In the genomic region with DNA sequence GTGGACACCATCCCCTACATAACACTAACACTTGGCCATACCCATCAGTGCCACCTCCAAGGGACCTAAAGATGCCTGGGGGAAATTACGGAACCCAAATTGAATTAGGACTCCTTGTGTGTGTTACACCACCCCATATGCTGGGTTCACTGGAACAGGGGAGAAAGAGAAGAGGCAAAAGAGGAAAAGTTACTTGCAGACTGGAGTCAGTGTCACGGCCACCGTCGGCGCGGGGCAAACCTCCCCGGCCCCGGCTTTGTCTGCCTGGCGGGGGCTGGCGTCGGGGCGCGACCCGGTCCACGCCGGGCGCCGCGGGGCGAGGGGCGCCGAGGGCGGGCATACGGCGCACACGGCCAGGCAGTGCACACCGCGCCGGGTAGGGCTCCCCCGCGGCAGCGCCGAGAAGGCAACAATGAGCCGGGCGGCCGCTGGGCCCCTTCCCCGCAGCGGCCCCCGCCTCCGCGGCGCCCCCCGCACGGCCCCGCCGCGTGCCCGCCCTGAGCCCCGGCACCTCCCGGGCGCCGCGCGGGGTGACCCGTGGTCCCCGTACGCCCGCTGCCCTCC, we compare ENCODE assay signal across 8 cellular contexts.
DNase-seq lines count a peak whose midpoint lies in the region; ATAC-seq and FAIRE-seq lines count a peak whose summit lies in the region.

No MANE protein-coding gene starts in this region.

- H3K9me3 ChIP-seq in CD8-positive, alpha-beta memory T cell (ENCODE audit: low read length) = no peaks in the 10 kb centered on the region
- H3K9me3 ChIP-seq in Karpas-422 (ENCODE audit: low read length) = no peaks in the 10 kb centered on the region
- no peaks in the 10 kb centered on the region for H3K9me3 ChIP-seq in adipocyte (ENCODE audit: control insufficient read depth, low read length)
- H3K9me3 ChIP-seq in iPS-15b (ENCODE audit: control insufficient read depth, insufficient read depth, low read length) = no peaks in the 10 kb centered on the region
- no peaks in the 10 kb centered on the region for H3K9me3 ChIP-seq in small intestine (ENCODE audit: control insufficient read depth, low read depth)

- peak overlapping the region; percentile 66 for H3K4me3 ChIP-seq in CD8-positive, alpha-beta memory T cell (ENCODE audit: low read length)
- H3K4me3 ChIP-seq in Karpas-422 (ENCODE audit: low read length) = peak overlapping the region; percentile 75
- peak overlapping the region; percentile 82 for H3K4me3 ChIP-seq in adipocyte (ENCODE audit: low read length)
- peak overlapping the region; percentile 83 for H3K4me3 ChIP-seq in iPS-15b (ENCODE audit: low read depth, low read length)
- H3K4me3 ChIP-seq in small intestine (ENCODE audit: low read depth in 1 of 2, low read length in 2 of 2) = peak overlapping the region; percentile 78 to 80

- peaks cover 5% of the 10 kb centered on the region for H3K36me3 ChIP-seq in CD8-positive, alpha-beta memory T cell (ENCODE audit: insufficient read depth, low read length)
- peaks cover 14% of the 10 kb centered on the region for H3K36me3 ChIP-seq in Karpas-422 (ENCODE audit: insufficient read depth, low read length)
- H3K36me3 ChIP-seq in adipocyte (ENCODE audit: control insufficient read depth, insufficient read depth, low read length, severe bottlenecking) = no peaks in the 10 kb centered on the region
- no peaks in the 10 kb centered on the region for H3K36me3 ChIP-seq in iPS-15b (ENCODE audit: control insufficient read depth, insufficient read depth, low read length)
- no peaks in the 10 kb centered on the region for H3K36me3 ChIP-seq in small intestine (ENCODE audit: control insufficient read depth in 2 of 2, insufficient read depth in 2 of 2, low read length in 2 of 2)

- H2AFZ ChIP-seq in Karpas-422 (ENCODE audit: low read length) = no peak overlapping the region

- peaks cover 4% of the 10 kb centered on the region; the same call in 1 of the 2 replicates for H4K20me1 ChIP-seq in Karpas-422 (ENCODE audit: insufficient read depth, low read depth, low read length)

- H3K27ac ChIP-seq in CD8-positive, alpha-beta memory T cell (ENCODE audit: low read depth, low read length) = peak overlapping the region; percentile 70
- H3K27ac ChIP-seq in Karpas-422 (ENCODE audit: low read length) = peak overlapping the region; percentile 91
- peak overlapping the region; percentile 6 to 16 for H3K27ac ChIP-seq in small intestine (ENCODE audit: low read depth in 1 of 2, low read length in 1 of 2)

- no peaks in the 10 kb centered on the region for H3K9me2 ChIP-seq in Karpas-422 (replicated peaks; ENCODE audit: insufficient read depth, low read length)

- H3K27ac Mint-ChIP-seq in CD8-positive, alpha-beta memory T cell = peak overlapping the region; percentile 95 to 99 (median 98)

- no peaks in the 10 kb centered on the region for H3K9me3 Mint-ChIP-seq in CD8-positive, alpha-beta memory T cell

- H3K4me1 Mint-ChIP-seq in CD8-positive, alpha-beta memory T cell = peaks cover 54 to 68% (median 64%) of the 10 kb centered on the region in 3 donors

- peak overlapping the region; percentile 93 to 100 (median 99) for H3K4me3 Mint-ChIP-seq in CD8-positive, alpha-beta memory T cell

- H3K9ac ChIP-seq in Karpas-422 (ENCODE audit: low read length) = peak overlapping the region; percentile 77
- H3K9ac ChIP-seq in adipocyte (ENCODE audit: low read length) = peak overlapping the region; percentile 64
- no peak overlapping the region for H3K9ac ChIP-seq in iPS-15b (ENCODE audit: low read depth, low read length)

- peaks cover 49% of the 10 kb centered on the region for H3K79me2 ChIP-seq in Karpas-422 (ENCODE audit: low read length)

- POLR2A ChIA-PET in CD8-positive, alpha-beta memory T cell (lab: Charles Lee) = no interaction called here

- CTCF ChIA-PET in CD8-positive, alpha-beta memory T cell (lab: Charles Lee) = no interaction called here

- H3K4me2 ChIP-seq in Karpas-422 (ENCODE audit: low read depth, low read length, poor library complexity, severe bottlenecking) = peak overlapping the region; percentile 94

- 0% methylated on average over 16 to 58 of the region's 58 CpGs for WGBS in small intestine, 3 donors

- no peaks in the 10 kb centered on the region for H3K27me3 Mint-ChIP-seq in CD8-positive, alpha-beta memory T cell

- peak in 2 of 5 donors; percentile 31 to 55 for DNase-seq in CD8-positive, alpha-beta memory T cell
- peak; percentile 73 for DNase-seq in Karpas-422
- DNase-seq in adipocyte (ENCODE audit: low read depth) = peak; percentile 60
- peak; percentile 25 for DNase-seq in small intestine
- DNase-seq in midbrain (lab: John Stamatoyannopoulos, UW) = no peak
- no peak for DNase-seq in NCI-H1105 (lab: John Stamatoyannopoulos, UW)

- peaks cover 7 to 46% (median 14%) of the 10 kb centered on the region in 3 donors for H3K36me3 Mint-ChIP-seq in CD8-positive, alpha-beta memory T cell

- no peaks in the 10 kb centered on the region for H3K27me3 ChIP-seq in CD8-positive, alpha-beta memory T cell (ENCODE audit: insufficient read depth, low read length, poor library complexity, severe bottlenecking)
- H3K27me3 ChIP-seq in Karpas-422 (ENCODE audit: low read length) (no peaks in the 10 kb centered on the region), adipocyte (replicated peaks; ENCODE audit: control insufficient read depth, insufficient read depth, low read length) (no peaks in the 10 kb centered on the region), iPS-15b (ENCODE audit: control insufficient read depth, insufficient read depth, low read length) (peaks cover 24% of the 10 kb centered on the region), small intestine (ENCODE audit: control insufficient read depth in 2 of 2, insufficient read depth in 2 of 2, low read length in 2 of 2) (no peaks in the 10 kb centered on the region)

- peaks cover 47% of the 10 kb centered on the region for H3K4me1 ChIP-seq in CD8-positive, alpha-beta memory T cell (ENCODE audit: insufficient read depth, low read length)
- H3K4me1 ChIP-seq in Karpas-422 (ENCODE audit: low read length) = peaks cover 39% of the 10 kb centered on the region
- peaks cover 26% of the 10 kb centered on the region for H3K4me1 ChIP-seq in adipocyte (ENCODE audit: control insufficient read depth, insufficient read depth, low read length)
- H3K4me1 ChIP-seq in iPS-15b (ENCODE audit: control insufficient read depth, insufficient read depth, low read length) = peaks cover 11% of the 10 kb centered on the region
- peaks cover 0 to 11% of the 10 kb centered on the region in 2 donors for H3K4me1 ChIP-seq in small intestine (ENCODE audit: control insufficient read depth in 2 of 2, insufficient read depth in 1 of 2, low read depth in 1 of 2, low read length in 1 of 2)

- FAIRE-seq in small intestine (lab: Jason Lieb, UNC) = no peak

- peak; percentile 9 for ATAC-seq in GM21360 (IDR thresholded peaks at IDR 0.05; ENCODE audit: unreplicated experiment)

Comparison
In these comparisons a context has a peak if more than half of its experiments do, and no peak if none do; other contexts are left out.
1. DNase-seq: peak in Karpas-422 (single experiment), adipocyte (single experiment) and small intestine (single experiment); none in midbrain (single experiment) and NCI-H1105 (single experiment).
2. H3K27ac ChIP-seq: peak in every context shown above with its lines; median percentile 91 in Karpas-422; 70 in CD8-positive, alpha-beta memory T cell; 11 in small intestine.
3. Peak in every context shown above with its lines, with median percentiles within 50 percentile points of each other: H3K4me3 ChIP-seq.